Comparison of ENCODE assay signal across 2 cellular contexts in genomic region chr2:233353769-233354499, GRCh38.
TF ChIP-seq lines count a peak whose summit lies in the region.

A gene with protein sequence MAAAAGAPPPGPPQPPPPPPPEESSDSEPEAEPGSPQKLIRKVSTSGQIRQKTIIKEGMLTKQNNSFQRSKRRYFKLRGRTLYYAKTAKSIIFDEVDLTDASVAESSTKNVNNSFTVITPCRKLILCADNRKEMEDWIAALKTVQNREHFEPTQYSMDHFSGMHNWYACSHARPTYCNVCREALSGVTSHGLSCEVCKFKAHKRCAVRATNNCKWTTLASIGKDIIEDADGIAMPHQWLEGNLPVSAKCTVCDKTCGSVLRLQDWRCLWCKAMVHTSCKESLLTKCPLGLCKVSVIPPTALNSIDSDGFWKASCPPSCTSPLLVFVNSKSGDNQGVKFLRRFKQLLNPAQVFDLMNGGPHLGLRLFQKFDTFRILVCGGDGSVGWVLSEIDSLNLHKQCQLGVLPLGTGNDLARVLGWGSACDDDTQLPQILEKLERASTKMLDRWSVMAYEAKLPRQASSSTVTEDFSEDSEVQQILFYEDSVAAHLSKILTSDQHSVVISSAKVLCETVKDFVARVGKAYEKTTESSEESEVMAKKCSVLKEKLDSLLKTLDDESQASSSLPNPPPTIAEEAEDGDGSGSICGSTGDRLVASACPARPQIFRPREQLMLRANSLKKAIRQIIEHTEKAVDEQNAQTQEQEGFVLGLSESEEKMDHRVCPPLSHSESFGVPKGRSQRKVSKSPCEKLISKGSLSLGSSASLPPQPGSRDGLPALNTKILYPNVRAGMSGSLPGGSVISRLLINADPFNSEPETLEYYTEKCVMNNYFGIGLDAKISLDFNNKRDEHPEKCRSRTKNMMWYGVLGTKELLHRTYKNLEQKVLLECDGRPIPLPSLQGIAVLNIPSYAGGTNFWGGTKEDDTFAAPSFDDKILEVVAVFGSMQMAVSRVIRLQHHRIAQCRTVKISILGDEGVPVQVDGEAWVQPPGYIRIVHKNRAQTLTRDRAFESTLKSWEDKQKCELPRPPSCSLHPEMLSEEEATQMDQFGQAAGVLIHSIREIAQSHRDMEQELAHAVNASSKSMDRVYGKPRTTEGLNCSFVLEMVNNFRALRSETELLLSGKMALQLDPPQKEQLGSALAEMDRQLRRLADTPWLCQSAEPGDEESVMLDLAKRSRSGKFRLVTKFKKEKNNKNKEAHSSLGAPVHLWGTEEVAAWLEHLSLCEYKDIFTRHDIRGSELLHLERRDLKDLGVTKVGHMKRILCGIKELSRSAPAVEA (plus strand): TSS chr2:233354494. CDS start chr2:233354519, 25 bp downstream.

TF ChIP-seq in A549, 52 proteins besides CTCF, POLR2A, EP300 and RAD21:
- TF ChIP-seq JUN (IDR thresholded peaks at IDR 0.05) (0 out of 5 replicates have a peak, but pooled peaks of 1 of the 2 experiments have one; percentile 12), EHMT2 (IDR thresholded peaks at IDR 0.05; ENCODE audit: low read depth) (no peak), USF2 (IDR thresholded peaks at IDR 0.05) (no peak), MAZ (IDR thresholded peaks at IDR 0.05; ENCODE audit: borderline replicate concordance, low read depth, low read length) (no peak), KDM1A (IDR thresholded peaks at IDR 0.05; ENCODE audit: low read depth) (no peak), FOSL2 (IDR thresholded peaks at IDR 0.05) (no peak), FOSL2 (CRISPR knock-in tag; IDR thresholded peaks at IDR 0.05) (no peak), ZC3H11A (IDR thresholded peaks at IDR 0.05) (no peak), EHF (CRISPR knock-in tag; IDR thresholded peaks at IDR 0.05) (no peak), BHLHE40 (IDR thresholded peaks at IDR 0.05; ENCODE audit: low read depth, low read length) (no peak), NR3C1 (IDR thresholded peaks at IDR 0.05) (no peak), TP53 (CRISPR knock-in tag; IDR thresholded peaks at IDR 0.05) (peak; percentile 64; the same call in 1 of the 2 replicates), ESRRA (IDR thresholded peaks at IDR 0.05; ENCODE audit: borderline replicate concordance, low read length) (no peak), SMC3 (IDR thresholded peaks at IDR 0.05) (peak; percentile 55), MAX (IDR thresholded peaks at IDR 0.05) (peak; percentile 58)
- TF ChIP-seq, protein P1, sequence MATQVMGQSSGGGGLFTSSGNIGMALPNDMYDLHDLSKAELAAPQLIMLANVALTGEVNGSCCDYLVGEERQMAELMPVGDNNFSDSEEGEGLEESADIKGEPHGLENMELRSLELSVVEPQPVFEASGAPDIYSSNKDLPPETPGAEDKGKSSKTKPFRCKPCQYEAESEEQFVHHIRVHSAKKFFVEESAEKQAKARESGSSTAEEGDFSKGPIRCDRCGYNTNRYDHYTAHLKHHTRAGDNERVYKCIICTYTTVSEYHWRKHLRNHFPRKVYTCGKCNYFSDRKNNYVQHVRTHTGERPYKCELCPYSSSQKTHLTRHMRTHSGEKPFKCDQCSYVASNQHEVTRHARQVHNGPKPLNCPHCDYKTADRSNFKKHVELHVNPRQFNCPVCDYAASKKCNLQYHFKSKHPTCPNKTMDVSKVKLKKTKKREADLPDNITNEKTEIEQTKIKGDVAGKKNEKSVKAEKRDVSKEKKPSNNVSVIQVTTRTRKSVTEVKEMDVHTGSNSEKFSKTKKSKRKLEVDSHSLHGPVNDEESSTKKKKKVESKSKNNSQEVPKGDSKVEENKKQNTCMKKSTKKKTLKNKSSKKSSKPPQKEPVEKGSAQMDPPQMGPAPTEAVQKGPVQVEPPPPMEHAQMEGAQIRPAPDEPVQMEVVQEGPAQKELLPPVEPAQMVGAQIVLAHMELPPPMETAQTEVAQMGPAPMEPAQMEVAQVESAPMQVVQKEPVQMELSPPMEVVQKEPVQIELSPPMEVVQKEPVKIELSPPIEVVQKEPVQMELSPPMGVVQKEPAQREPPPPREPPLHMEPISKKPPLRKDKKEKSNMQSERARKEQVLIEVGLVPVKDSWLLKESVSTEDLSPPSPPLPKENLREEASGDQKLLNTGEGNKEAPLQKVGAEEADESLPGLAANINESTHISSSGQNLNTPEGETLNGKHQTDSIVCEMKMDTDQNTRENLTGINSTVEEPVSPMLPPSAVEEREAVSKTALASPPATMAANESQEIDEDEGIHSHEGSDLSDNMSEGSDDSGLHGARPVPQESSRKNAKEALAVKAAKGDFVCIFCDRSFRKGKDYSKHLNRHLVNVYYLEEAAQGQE (IDR thresholded peaks at IDR 0.05), result no peak
- TF ChIP-seq, protein P2, sequence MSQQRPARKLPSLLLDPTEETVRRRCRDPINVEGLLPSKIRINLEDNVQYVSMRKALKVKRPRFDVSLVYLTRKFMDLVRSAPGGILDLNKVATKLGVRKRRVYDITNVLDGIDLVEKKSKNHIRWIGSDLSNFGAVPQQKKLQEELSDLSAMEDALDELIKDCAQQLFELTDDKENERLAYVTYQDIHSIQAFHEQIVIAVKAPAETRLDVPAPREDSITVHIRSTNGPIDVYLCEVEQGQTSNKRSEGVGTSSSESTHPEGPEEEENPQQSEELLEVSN (IDR thresholded peaks at IDR 0.05; ENCODE audit: borderline replicate concordance, low read depth), result peak; percentile 29; the same call in 1 of the 2 replicates
- TF ChIP-seq, protein P3, sequence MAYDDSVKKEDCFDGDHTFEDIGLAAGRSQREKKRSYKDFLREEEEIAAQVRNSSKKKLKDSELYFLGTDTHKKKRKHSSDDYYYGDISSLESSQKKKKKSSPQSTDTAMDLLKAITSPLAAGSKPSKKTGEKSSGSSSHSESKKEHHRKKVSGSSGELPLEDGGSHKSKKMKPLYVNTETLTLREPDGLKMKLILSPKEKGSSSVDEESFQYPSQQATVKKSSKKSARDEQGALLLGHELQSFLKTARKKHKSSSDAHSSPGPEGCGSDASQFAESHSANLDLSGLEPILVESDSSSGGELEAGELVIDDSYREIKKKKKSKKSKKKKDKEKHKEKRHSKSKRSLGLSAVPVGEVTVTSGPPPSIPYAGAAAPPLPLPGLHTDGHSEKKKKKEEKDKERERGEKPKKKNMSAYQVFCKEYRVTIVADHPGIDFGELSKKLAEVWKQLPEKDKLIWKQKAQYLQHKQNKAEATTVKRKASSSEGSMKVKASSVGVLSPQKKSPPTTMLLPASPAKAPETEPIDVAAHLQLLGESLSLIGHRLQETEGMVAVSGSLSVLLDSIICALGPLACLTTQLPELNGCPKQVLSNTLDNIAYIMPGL (CRISPR knock-in tag; IDR thresholded peaks at IDR 0.05; ENCODE audit: borderline replicate concordance), result no peak

TF ChIP-seq in H1, 55 proteins besides CTCF, POLR2A, EP300 and RAD21:
- no peak for TF ChIP-seq CBX5 (IDR thresholded peaks at IDR 0.05; ENCODE audit: low read depth, low read length)
- TF ChIP-seq RBBP5 (IDR thresholded peaks at IDR 0.05; ENCODE audit: borderline replicate concordance, low read depth, low read length), result peak; percentile 7; the same call in 1 of the 2 replicates
- peak; percentile 17 for TF ChIP-seq KDM4A (IDR thresholded peaks at IDR 0.05; ENCODE audit: low read depth, low read length, severe bottlenecking)
- TF ChIP-seq EZH2 (IDR thresholded peaks at IDR 0.05; ENCODE audit: low read depth, low read length, severe bottlenecking), result no peak
- no peak for TF ChIP-seq YY1 (IDR thresholded peaks at IDR 0.05; ENCODE audit: low read depth, low read length)
- TF ChIP-seq MAX (IDR thresholded peaks at IDR 0.05), result peak; percentile 33; the same call in 1 of the 2 replicates
- TF ChIP-seq SIX5 (IDR thresholded peaks at IDR 0.05; ENCODE audit: low read depth, low read length), result no peak
